In genomic region chr2:217935245-217935879, GRCh38 we compare ENCODE assay signal across 11 cellular contexts.
A peak's percentile ranks its signal among the peaks of the same experiment; 100 is the strongest.
DNase-seq lines count a peak whose midpoint lies in the region; ATAC-seq and TF ChIP-seq lines count a peak whose summit lies in the region.
"Had no signal": no experiment of that assay in that cellular context is flagged by ENCODE, and none has a peak within 500 bp of the region (broad histone marks: within the 10 kb centered on the region; RNA-seq: fewer than 3 reads in every experiment).

No MANE protein-coding gene starts in this region.

- TF ChIP-seq CTCF in SK-N-SH (IDR thresholded peaks at IDR 0.05) (no peak), transverse colon (IDR thresholded peaks at IDR 0.05) (no peak)

- H3K4me3 ChIP-seq in SK-N-SH (ENCODE audit: low read depth in 2 of 2, low read length in 1 of 2) = 0 out of 4 replicates have a peak overlapping the region, but pooled peaks of 1 of the 2 experiments have one; percentile 15
- H3K4me3 ChIP-seq in muscle layer of colon (ENCODE audit: low read depth in 1 of 2, low read length in 2 of 2) = peak overlapping the region; percentile 38 to 85
- peak overlapping the region in 2 of 4 donors; percentile 7 to 27 for H3K4me3 ChIP-seq in transverse colon

- intact Hi-C loops in transverse colon (cut with DNase I; ENCODE audit: low total_unique reads) = no loop called here

- TF ChIP-seq EP300 in SK-N-SH (IDR thresholded peaks at IDR 0.05; ENCODE audit: borderline replicate concordance in 1 of 2, low read depth in 1 of 2, low read length in 1 of 2) (no peak), transverse colon (IDR thresholded peaks at IDR 0.05; ENCODE audit: low read depth) (no peak)

- DNase-seq in SK-N-SH (no peak), fibroblast of peridontal ligament (ENCODE audit: extremely low read depth) (peak; percentile 56), transverse colon (no peak), NOMO-1 (lab: John Stamatoyannopoulos, UW; ENCODE audit: unreplicated experiment in 2 of 2) (no peak), COLO668 (lab: John Stamatoyannopoulos, UW; ENCODE audit: unreplicated experiment) (no peak)
- DNase-seq in effector CD4-positive, alpha-beta T cell = no peak
- DNase-seq: activated naive CD4-positive, alpha-beta T cell treated with anti-CD3 and anti-CD28 coated beads, Interleukin-2, amount 50 U/mL, for 16 hours; NCI-H748 treated with DMSO at 0.1 percent for 48 hours; stimulated activated CD4-positive, alpha-beta T cell treated with anti-CD3 and anti-CD28 coated beads, Interleukin-4, amount 100 ng/mL, for 1 hour had no signal

- in situ Hi-C loops in transverse colon (cut with MboI; ENCODE audit: low pct_ligation_motif_present in 1 of 4, low pct_unique_long_range_greater_than_20kb in 1 of 4, low sequenced_read_pairs in 3 of 4) = no loop called here

- H3K9me2 ChIP-seq in SK-N-SH = no peaks in the 10 kb centered on the region

- H3K4me1 ChIP-seq in SK-N-SH (ENCODE audit: control insufficient read depth in 1 of 2, insufficient read depth in 2 of 2, low read depth in 1 of 2, low read length in 1 of 2) (peaks cover 68 to 96% of the 10 kb centered on the region in 2 experiments), muscle layer of colon (ENCODE audit: insufficient read depth, low read length) (peaks cover 91% of the 10 kb centered on the region), transverse colon (peaks cover 20 to 91% (median 58%) of the 10 kb centered on the region in 4 donors)

- POLR2A ChIA-PET in SK-N-SH (lab: Yijun Ruan, JAX) = interaction anchor here (1.1 to 3.9 kb wide), 2 partner anchors 14 to 47 kb away, joined by 3 to 28 read pairs; no protein-coding TSS in a partner anchor

- peaks cover 25% of the 10 kb centered on the region; the same call in 1 of the 2 replicates for H4K20me1 ChIP-seq in SK-N-SH (ENCODE audit: insufficient read depth)

- H3K4me2 ChIP-seq in SK-N-SH = peak overlapping the region; percentile 72

- CTCF ChIA-PET in SK-N-SH (lab: Yijun Ruan, JAX) = interaction anchor here (4.7 to 14.7 kb wide), 3 partner anchors 12 to 51 kb away, joined by 54 to 129 read pairs (median 68); no protein-coding TSS in a partner anchor

- H3K9ac ChIP-seq in SK-N-SH (peak overlapping the region; percentile 24; the same call in 1 of the 2 replicates), muscle layer of colon (ENCODE audit: low read length) (peak overlapping the region; percentile 94)

- H3K27ac ChIP-seq in SK-N-SH (ENCODE audit: low read depth in 2 of 2, low read length in 1 of 2) (peak overlapping the region; percentile 86 to 96), muscle layer of colon (ENCODE audit: low read depth, low read length) (peak overlapping the region; percentile 97), transverse colon (peak overlapping the region; percentile 85 to 95 (median 89))

- ATAC-seq in esophagus mucosa = no peak

- H2AFZ ChIP-seq in SK-N-SH (ENCODE audit: low read depth) = no peak overlapping the region

- H3F3A ChIP-seq in SK-N-SH (replicated peaks; ENCODE audit: insufficient read depth) = peaks cover 35% of the 10 kb centered on the region

- H3K27me3 ChIP-seq in SK-N-SH (ENCODE audit: insufficient read depth) = no peaks in the 10 kb centered on the region
- no peaks in the 10 kb centered on the region for H3K27me3 ChIP-seq in muscle layer of colon (ENCODE audit: control insufficient read depth in 1 of 2, insufficient read depth in 2 of 2, low read length in 2 of 2)
- no peaks in the 10 kb centered on the region for H3K27me3 ChIP-seq in transverse colon

- peaks cover 0 to 2% of the 10 kb centered on the region in 2 experiments for H3K36me3 ChIP-seq in SK-N-SH (replicated peaks in 1 of 2; ENCODE audit: control insufficient read depth in 1 of 2, insufficient read depth in 2 of 2, low read length in 1 of 2)
- H3K36me3 ChIP-seq in muscle layer of colon (ENCODE audit: insufficient read depth, low read length) = peaks cover 44% of the 10 kb centered on the region
- no peaks in the 10 kb centered on the region for H3K36me3 ChIP-seq in transverse colon

- no peak for TF ChIP-seq RAD21 in SK-N-SH (IDR thresholded peaks at IDR 0.05; ENCODE audit: low read length)

- H3K79me2 ChIP-seq in SK-N-SH (ENCODE audit: insufficient read depth) = peaks cover 95% of the 10 kb centered on the region

- H3K9me3 ChIP-seq in SK-N-SH = no peaks in the 10 kb centered on the region
- H3K9me3 ChIP-seq in muscle layer of colon (ENCODE audit: low read length) = no peaks in the 10 kb centered on the region
- no peaks in the 10 kb centered on the region for H3K9me3 ChIP-seq in transverse colon

- TF ChIP-seq POLR2A in transverse colon (IDR thresholded peaks at IDR 0.05) = no peak

- 70% methylated on average over 6 of the region's 7 CpGs for WGBS in SK-N-SH (ENCODE audit: low lambda C conversion rate)
- 56 to 100% methylated on average over 1 to 7 of the region's 7 CpGs for WGBS in transverse colon (ENCODE audit: low coverage in 1 of 2), 2 donors

TF ChIP-seq in SK-N-SH, 30 proteins besides CTCF, POLR2A, EP300 and RAD21:
- TF ChIP-seq, protein P1, sequence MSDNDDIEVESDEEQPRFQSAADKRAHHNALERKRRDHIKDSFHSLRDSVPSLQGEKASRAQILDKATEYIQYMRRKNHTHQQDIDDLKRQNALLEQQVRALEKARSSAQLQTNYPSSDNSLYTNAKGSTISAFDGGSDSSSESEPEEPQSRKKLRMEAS (IDR thresholded peaks at IDR 0.05; ENCODE audit: low read depth) = no peak
- TF ChIP-seq USF1 (IDR thresholded peaks at IDR 0.05; ENCODE audit: borderline replicate concordance, low read depth) = no peak
- TF ChIP-seq RCOR1 (IDR thresholded peaks at IDR 0.05; ENCODE audit: low read length) = no peak
- no peak for TF ChIP-seq TEAD4 (IDR thresholded peaks at IDR 0.05; ENCODE audit: borderline replicate concordance, insufficient read depth)
- no peak for TF ChIP-seq CHD2 (IDR thresholded peaks at IDR 0.05; ENCODE audit: low read length, partially characterized antibody)
- TF ChIP-seq RFX5 (IDR thresholded peaks at IDR 0.05; ENCODE audit: low read length) = no peak
- TF ChIP-seq FOSL2 (IDR thresholded peaks at IDR 0.05; ENCODE audit: borderline replicate concordance, low read depth) = no peak
- no peak for TF ChIP-seq TCF12 (IDR thresholded peaks at IDR 0.05)
- no peak for TF ChIP-seq ELF1 (IDR thresholded peaks at IDR 0.05)
- TF ChIP-seq MEF2A (IDR thresholded peaks at IDR 0.05; ENCODE audit: borderline replicate concordance, low read depth) = no peak
- no peak for TF ChIP-seq POLR2AphosphoS5 (IDR thresholded peaks at IDR 0.05; ENCODE audit: low read depth, low read length)
- TF ChIP-seq EZH2phosphoT487 (IDR thresholded peaks at IDR 0.05; ENCODE audit: borderline replicate concordance, low read depth) = no peak
- no peak for TF ChIP-seq SMC3 (IDR thresholded peaks at IDR 0.05; ENCODE audit: low read depth, low read length)
- TF ChIP-seq TAF1 (IDR thresholded peaks at IDR 0.05; ENCODE audit: borderline replicate concordance, low read depth, low read length) = no peak
- TF ChIP-seq NFIC (IDR thresholded peaks at IDR 0.05; ENCODE audit: borderline replicate concordance) = no peak
- TF ChIP-seq, protein P2, sequence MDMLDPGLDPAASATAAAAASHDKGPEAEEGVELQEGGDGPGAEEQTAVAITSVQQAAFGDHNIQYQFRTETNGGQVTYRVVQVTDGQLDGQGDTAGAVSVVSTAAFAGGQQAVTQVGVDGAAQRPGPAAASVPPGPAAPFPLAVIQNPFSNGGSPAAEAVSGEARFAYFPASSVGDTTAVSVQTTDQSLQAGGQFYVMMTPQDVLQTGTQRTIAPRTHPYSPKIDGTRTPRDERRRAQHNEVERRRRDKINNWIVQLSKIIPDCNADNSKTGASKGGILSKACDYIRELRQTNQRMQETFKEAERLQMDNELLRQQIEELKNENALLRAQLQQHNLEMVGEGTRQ (IDR thresholded peaks at IDR 0.05; ENCODE audit: borderline replicate concordance, low read depth, low read length) = no peak
- TF ChIP-seq YY1 (IDR thresholded peaks at IDR 0.05; ENCODE audit: low read depth) = no peak
- TF ChIP-seq, protein P3, sequence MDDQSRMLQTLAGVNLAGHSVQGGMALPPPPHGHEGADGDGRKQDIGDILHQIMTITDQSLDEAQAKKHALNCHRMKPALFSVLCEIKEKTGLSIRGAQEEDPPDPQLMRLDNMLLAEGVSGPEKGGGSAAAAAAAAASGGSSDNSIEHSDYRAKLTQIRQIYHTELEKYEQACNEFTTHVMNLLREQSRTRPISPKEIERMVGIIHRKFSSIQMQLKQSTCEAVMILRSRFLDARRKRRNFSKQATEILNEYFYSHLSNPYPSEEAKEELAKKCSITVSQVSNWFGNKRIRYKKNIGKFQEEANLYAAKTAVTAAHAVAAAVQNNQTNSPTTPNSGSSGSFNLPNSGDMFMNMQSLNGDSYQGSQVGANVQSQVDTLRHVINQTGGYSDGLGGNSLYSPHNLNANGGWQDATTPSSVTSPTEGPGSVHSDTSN (IDR thresholded peaks at IDR 0.05) = no peak
- TF ChIP-seq NRF1 (IDR thresholded peaks at IDR 0.05; ENCODE audit: low read depth, low read length) = no peak
- TF ChIP-seq, protein P4, sequence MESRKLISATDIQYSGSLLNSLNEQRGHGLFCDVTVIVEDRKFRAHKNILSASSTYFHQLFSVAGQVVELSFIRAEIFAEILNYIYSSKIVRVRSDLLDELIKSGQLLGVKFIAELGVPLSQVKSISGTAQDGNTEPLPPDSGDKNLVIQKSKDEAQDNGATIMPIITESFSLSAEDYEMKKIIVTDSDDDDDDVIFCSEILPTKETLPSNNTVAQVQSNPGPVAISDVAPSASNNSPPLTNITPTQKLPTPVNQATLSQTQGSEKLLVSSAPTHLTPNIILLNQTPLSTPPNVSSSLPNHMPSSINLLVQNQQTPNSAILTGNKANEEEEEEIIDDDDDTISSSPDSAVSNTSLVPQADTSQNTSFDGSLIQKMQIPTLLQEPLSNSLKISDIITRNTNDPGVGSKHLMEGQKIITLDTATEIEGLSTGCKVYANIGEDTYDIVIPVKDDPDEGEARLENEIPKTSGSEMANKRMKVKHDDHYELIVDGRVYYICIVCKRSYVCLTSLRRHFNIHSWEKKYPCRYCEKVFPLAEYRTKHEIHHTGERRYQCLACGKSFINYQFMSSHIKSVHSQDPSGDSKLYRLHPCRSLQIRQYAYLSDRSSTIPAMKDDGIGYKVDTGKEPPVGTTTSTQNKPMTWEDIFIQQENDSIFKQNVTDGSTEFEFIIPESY (IDR thresholded peaks at IDR 0.05; ENCODE audit: borderline replicate concordance, low read depth) = no peak
